ENCODE assay signal across 21 cellular contexts in genomic region chr6:165915022-165915770, GRCh38.
A peak's percentile ranks its signal among the peaks of the same experiment; 100 is the strongest.
DNase-seq lines count a peak whose midpoint lies in the region; ATAC-seq, FAIRE-seq and TF ChIP-seq lines count a peak whose summit lies in the region.
"Had no signal": no experiment of that assay in that cellular context is flagged by ENCODE, and none has a peak within 500 bp of the region (broad histone marks: within the 10 kb centered on the region; RNA-seq: fewer than 3 reads in every experiment).

No MANE protein-coding gene starts in this region.

- H4K8ac ChIP-seq in neuronal stem cell (ENCODE audit: low read depth, low read length) = no peak overlapping the region

- TF ChIP-seq RAD21 in HepG2 (CRISPR knock-in tag; IDR thresholded peaks at IDR 0.05) = no peak

- H3K9me3 ChIP-seq in HepG2 (ENCODE audit: low read length) = no peaks in the 10 kb centered on the region
- H3K9me3 ChIP-seq in right lobe of liver = no peaks in the 10 kb centered on the region
- no peaks in the 10 kb centered on the region for H3K9me3 ChIP-seq in neuronal stem cell (replicated peaks in 1 of 2; ENCODE audit: control insufficient read depth in 2 of 2, insufficient read depth in 1 of 2, low read depth in 1 of 2, low read length in 2 of 2)
- no peaks in the 10 kb centered on the region for H3K9me3 ChIP-seq in upper lobe of right lung
- H3K9me3 ChIP-seq: BE2C; BLaER1 treated with 17β-estradiol and CSF1 and Interleukin-3, amounts not matched to agents 10 nM and 100 nM; HAP-1 had no signal

- H3K4me3 ChIP-seq in HepG2 (replicated peaks in 1 of 3; ENCODE audit: insufficient read depth in 1 of 3, low read depth in 2 of 3, low read length in 3 of 3) (no peak overlapping the region), right lobe of liver (no peak overlapping the region), neuronal stem cell (ENCODE audit: low read length in 2 of 2) (no peak overlapping the region), upper lobe of right lung (no peak overlapping the region)
- H3K4me3 ChIP-seq: BLaER1 treated with 17β-estradiol and CSF1 and Interleukin-3, amounts not matched to agents 10 nM and 100 nM; GM12878; GM23338; HAP-1 had no signal

- H3K27ac ChIP-seq in HepG2 (ENCODE audit: extremely low read length, insufficient read depth, low read length) (no peak overlapping the region), right lobe of liver (no peak overlapping the region), neuronal stem cell (replicated peaks; ENCODE audit: low read length) (no peak overlapping the region), upper lobe of right lung (no peak overlapping the region)
- H3K27ac ChIP-seq: 22Rv1; BLaER1 treated with 17β-estradiol and CSF1 and Interleukin-3, amounts not matched to agents 10 nM and 100 nM had no signal

- H3K79me2 ChIP-seq in HepG2 (ENCODE audit: insufficient read depth, low read length) = no peaks in the 10 kb centered on the region

- TF ChIP-seq EP300 in HepG2 (IDR thresholded peaks at IDR 0.05; ENCODE audit: low read depth in 2 of 2, low read length in 2 of 2) = no peak
- no peak for TF ChIP-seq EP300 in HepG2 (CRISPR knock-in tag; IDR thresholded peaks at IDR 0.05; ENCODE audit: borderline replicate concordance)

- no peaks in the 10 kb centered on the region for H4K20me1 ChIP-seq in HepG2 (ENCODE audit: insufficient read depth, low read length)
- H4K20me1 ChIP-seq: BLaER1 treated with 17β-estradiol and CSF1 and Interleukin-3, amounts not matched to agents 10 nM and 100 nM had no signal

- POLR2A ChIA-PET in HepG2 (lab: Yijun Ruan, JAX) = no interaction called here

- no peak overlapping the region for H2AK5ac ChIP-seq in neuronal stem cell (ENCODE audit: low read depth, low read length)

- BruUV-seq in HepG2 (replicated peaks; lab: Mats Ljungman, UMichigan) = no TSS peak

- no peak overlapping the region for H2BK12ac ChIP-seq in neuronal stem cell (ENCODE audit: low read length)

- H3K4ac ChIP-seq in neuronal stem cell (ENCODE audit: low read length) = no peak overlapping the region

- H3K18ac ChIP-seq in neuronal stem cell (ENCODE audit: low read length) = no peak overlapping the region

- CTCF ChIA-PET in HepG2 (lab: Yijun Ruan, JAX; ENCODE audit: low intra/inter-chr PET ratio, low total read pairs) = no interaction called here

- peak overlapping the region; percentile 10 for H3K14ac ChIP-seq in neuronal stem cell (ENCODE audit: low read length)

- H4K91ac ChIP-seq in neuronal stem cell (ENCODE audit: low read depth, low read length, poor library complexity) = no peak overlapping the region

- ATAC-seq in HepG2 (no peak), right lobe of liver (no peak), upper lobe of right lung (peak; percentile 32), HG03025 (IDR thresholded peaks at IDR 0.05; ENCODE audit: low FRiP score, unreplicated experiment) (no peak)
- ATAC-seq: GM12878, GM23338 had no signal

- no peak overlapping the region for H2BK5ac ChIP-seq in neuronal stem cell (ENCODE audit: low read length)

- H3K36me3 ChIP-seq in HepG2 (replicated peaks in 1 of 2; ENCODE audit: control insufficient read depth in 1 of 2, insufficient read depth in 2 of 2, low read length in 2 of 2) (no peaks in the 10 kb centered on the region), right lobe of liver (no peaks in the 10 kb centered on the region), neuronal stem cell (replicated peaks in 1 of 2; ENCODE audit: control insufficient read depth in 2 of 2, insufficient read depth in 2 of 2, low read length in 2 of 2) (no peaks in the 10 kb centered on the region), upper lobe of right lung (no peaks in the 10 kb centered on the region)
- H3K36me3 ChIP-seq: BE2C; BLaER1 treated with 17β-estradiol and CSF1 and Interleukin-3, amounts not matched to agents 10 nM and 100 nM; HAP-1 had no signal

- H3K23ac ChIP-seq in neuronal stem cell (ENCODE audit: low read depth, low read length, poor library complexity) = no peak overlapping the region

- H2AFZ ChIP-seq in HepG2 (ENCODE audit: low read length) (no peak overlapping the region), neuronal stem cell (ENCODE audit: low read length) (no peak overlapping the region)
- H2AFZ ChIP-seq: GM23338 had no signal

- intact Hi-C loops in HepG2 (cut with micrococcal nuclease; ENCODE audit: unreplicated experiment) (no loop called here), right lobe of liver (cut with DNase I) (no loop called here), upper lobe of right lung (cut with DNase I) (no loop called here)

- H3K9ac ChIP-seq in HepG2 (ENCODE audit: insufficient read depth, low read depth, low read length) (no peak overlapping the region), neuronal stem cell (ENCODE audit: low read depth, low read length, poor library complexity) (no peak overlapping the region)
- H3K9ac ChIP-seq: BLaER1 treated with 17β-estradiol and CSF1 and Interleukin-3, amounts not matched to agents 10 nM and 100 nM had no signal

- in situ Hi-C loops in HepG2 (cut with HindIII; ENCODE audit: extremely low pct_ligation_motif_present, low pct_unique_long_range_greater_than_20kb) = no loop called here

- TF ChIP-seq CTCF in HepG2 (CRISPR knock-in tag; IDR thresholded peaks at IDR 0.05) (no peak), right lobe of liver (IDR thresholded peaks at IDR 0.05) (no peak), upper lobe of right lung (IDR thresholded peaks at IDR 0.05) (no peak)

- no peak for TF ChIP-seq POLR2A in HepG2 (IDR thresholded peaks at IDR 0.05; ENCODE audit: insufficient read depth in 1 of 2, low read depth in 2 of 2, low read length in 2 of 2)
- TF ChIP-seq POLR2A in right lobe of liver (IDR thresholded peaks at IDR 0.05) = no peak

- H3K4me2 ChIP-seq in HepG2 (ENCODE audit: low read depth, low read length) = no peak overlapping the region
- H3K4me2 ChIP-seq in neuronal stem cell (ENCODE audit: insufficient read depth, low read length, poor library complexity, severe bottlenecking) = no peak overlapping the region
- H3K4me2 ChIP-seq: BLaER1 treated with 17β-estradiol and CSF1 and Interleukin-3, amounts not matched to agents 10 nM and 100 nM; GM23338 had no signal

- DNase-seq in HepG2 (ENCODE audit: low spot score) (no peak), right lobe of liver (no peak), neuronal stem cell (ENCODE audit: low spot score) (no peak), upper lobe of right lung (no peak), DMS153 (lab: John Stamatoyannopoulos, UW) (no peak), NCI-H82 (lab: John Stamatoyannopoulos, UW) (no peak)
- DNase-seq: BE2C; Calu3; CD4-positive, alpha-beta T cell; CD8-positive, alpha-beta memory T cell; EL; GDM1; HFFc6 had no signal

- WGBS in HepG2 (ENCODE audit: low lambda C conversion rate) = 12% methylated on average over 10 of the region's 10 CpGs
- 64% methylated on average over 9 of the region's 10 CpGs for WGBS in right lobe of liver (ENCODE audit: insufficient coverage, low coverage, low lambda C conversion rate, missing lambda C conversion rate)
- no CpG with 5 or more reads among the region's 10 CpGs for WGBS in neuronal stem cell (ENCODE audit: extremely low coverage in 2 of 2, insufficient read length in 2 of 2, insufficient replicate concordance in 1 of 2), 2 donors

- H3K4me1 ChIP-seq in HepG2 (ENCODE audit: insufficient read depth, low read length) (no peaks in the 10 kb centered on the region), right lobe of liver (no peaks in the 10 kb centered on the region), neuronal stem cell (ENCODE audit: control insufficient read depth in 2 of 2, insufficient read depth in 1 of 2, low read depth in 1 of 2, low read length in 2 of 2) (peaks cover 0 to 2% of the 10 kb centered on the region in 2 donors), upper lobe of right lung (no peaks in the 10 kb centered on the region)
- H3K4me1 ChIP-seq: BE2C; BLaER1 treated with 17β-estradiol and CSF1 and Interleukin-3, amounts not matched to agents 10 nM and 100 nM; HAP-1 had no signal

- H2BK15ac ChIP-seq in neuronal stem cell (ENCODE audit: low read length) = no peak overlapping the region

- no peak for FAIRE-seq in HepG2 (lab: Jason Lieb, UNC)
- FAIRE-seq: A204.1, GM12878 had no signal

- H3K27me3 ChIP-seq in HepG2 (ENCODE audit: control insufficient read depth in 1 of 2, insufficient read depth in 2 of 2, low read length in 2 of 2) (peaks cover 0 to 48% of the 10 kb centered on the region in 2 experiments; a peak in 4 of 5 replicates), right lobe of liver (no peaks in the 10 kb centered on the region), neuronal stem cell (ENCODE audit: control insufficient read depth in 3 of 3, insufficient read depth in 3 of 3, low read depth in 1 of 3, low read length in 3 of 3) (peaks cover 0 to 11% (median 0%) of the 10 kb centered on the region in 3 experiments), upper lobe of right lung (no peaks in the 10 kb centered on the region)
- H3K27me3 ChIP-seq: BE2C; BLaER1 treated with 17β-estradiol and CSF1 and Interleukin-3, amounts not matched to agents 10 nM and 100 nM had no signal

- H3K79me1 ChIP-seq in neuronal stem cell (ENCODE audit: low read depth, low read length) = no peaks in the 10 kb centered on the region

- H2BK120ac ChIP-seq in neuronal stem cell (ENCODE audit: low read depth, low read length) = no peak overlapping the region

TF ChIP-seq in HepG2, 621 proteins besides CTCF, POLR2A, EP300 and RAD21:
- no peak for TF ChIP-seq SMARCC2 (IDR thresholded peaks at IDR 0.05)
- 0 out of 2 replicates have a peak, but pooled peaks have one; percentile 83 for TF ChIP-seq RNF2 (conservative IDR thresholded peaks at IDR 0.05; ENCODE audit: low read depth)
- peak; percentile 87; the same call in 1 of the 2 replicates for TF ChIP-seq CBX2 (IDR thresholded peaks at IDR 0.05; ENCODE audit: low read depth, low read length)
- TF ChIP-seq CBX2 (CRISPR knock-in tag; IDR thresholded peaks at IDR 0.05; ENCODE audit: low read depth) = no peak
TF ChIP-seq in HepG2: peak in this region for 2.

TF ChIP-seq in PFSK-1, 5 proteins besides CTCF, POLR2A, EP300 and RAD21:
- TF ChIP-seq POLR2AphosphoS5 (IDR thresholded peaks at IDR 0.05; ENCODE audit: low read depth, low read length) (0 out of 2 replicates have a peak, but pooled peaks have one; percentile 32), SIN3A (IDR thresholded peaks at IDR 0.05; ENCODE audit: borderline replicate concordance, insufficient read depth, low read length) (no peak)
